In genomic region chr5:151771259-151772028, GRCh38 we compare ENCODE assay signal across 8 cellular contexts. TPM values are rescaled to one million over a fixed set of nuclear protein-coding genes. Genes with fewer than 3 reads are reported as not detected.
A peak's percentile ranks its signal among the peaks of the same experiment; 100 is the strongest.
DNase-seq lines count a peak whose midpoint lies in the region; ATAC-seq, FAIRE-seq and TF ChIP-seq lines count a peak whose summit lies in the region.

Gene G3BP1 (plus strand): TSS chr5:151771954. CDS start chr5:151786621, 14,667 bp downstream.

- DNase-seq in GM12891 (ENCODE audit: insufficient read length, low spot score) (peak; percentile 84), NCI-H1436 treated with DMSO at 0.1 percent for 48 hours (lab: John Stamatoyannopoulos, UW) (peak; percentile 100), T-cell (peak; percentile 94 to 100 (median 100)), cardiac muscle cell (ENCODE audit: low read depth in 1 of 2, low spot score in 1 of 2) (peak; percentile 100), tibial nerve (ENCODE audit: low spot score in 2 of 2) (peak; percentile 100)

- TF ChIP-seq CTCF in cardiac muscle cell (IDR thresholded peaks at IDR 0.05; ENCODE audit: low read depth, low read length) (peak; percentile 65), parathyroid adenoma (IDR thresholded peaks at IDR 0.05) (peak; percentile 86), tibial nerve (IDR thresholded peaks at IDR 0.05) (peak; percentile 48 to 79 (median 62))

- H3K9me3 ChIP-seq in cardiac muscle cell (ENCODE audit: low read depth), result no peaks in the 10 kb centered on the region
- H3K9me3 ChIP-seq in parathyroid adenoma (ENCODE audit: control insufficient read depth, low read length), result no peaks in the 10 kb centered on the region
- no peaks in the 10 kb centered on the region for H3K9me3 ChIP-seq in tibial nerve

- H3K27me3 ChIP-seq in cardiac muscle cell (no peaks in the 10 kb centered on the region), parathyroid adenoma (ENCODE audit: control insufficient read depth, insufficient read depth, low read length) (no peaks in the 10 kb centered on the region), tibial nerve (no peaks in the 10 kb centered on the region)

- peak within 1 kb of the TSS; percentile 87 for H3K9ac ChIP-seq in parathyroid adenoma

- H3K4me3 ChIP-seq in cardiac muscle cell, result peak within 1 kb of the TSS; percentile 77
- peak within 1 kb of the TSS; percentile 78 for H3K4me3 ChIP-seq in parathyroid adenoma (ENCODE audit: low read depth, low read length)
- peak within 1 kb of the TSS; percentile 66 to 83 (median 78) for H3K4me3 ChIP-seq in tibial nerve

- peaks cover 45 to 52% (median 47%) of the 10 kb centered on the region in 3 donors for H3K4me1 Mint-ChIP-seq in T-cell

- H3K27ac ChIP-seq in adipose tissue (ENCODE audit: low read depth, low read length) (peak within 1 kb of the TSS; percentile 95), cardiac muscle cell (peak within 1 kb of the TSS; percentile 91), parathyroid adenoma (peak within 1 kb of the TSS; percentile 99), tibial nerve (peak within 1 kb of the TSS; percentile 91 to 100 (median 96))

- H3K9me3 Mint-ChIP-seq in T-cell, result no peaks in the 10 kb centered on the region

- peak; percentile 98 for TF ChIP-seq POLR2A in GM12891 (IDR thresholded peaks at IDR 0.05; ENCODE audit: low read depth, low read length)
- TF ChIP-seq POLR2A in tibial nerve (IDR thresholded peaks at IDR 0.05), result peak; percentile 98

- H3K36me3 ChIP-seq in cardiac muscle cell, result no peaks in the 10 kb centered on the region
- H3K36me3 ChIP-seq in parathyroid adenoma (ENCODE audit: control insufficient read depth, insufficient read depth, low read length), result no peaks in the 10 kb centered on the region
- H3K36me3 ChIP-seq in tibial nerve, result no peaks in the 10 kb centered on the region

- CTCF ChIA-PET in T-cell (lab: Charles Lee), result interaction anchor here (0.6 to 2.0 kb wide), 12 partner anchors 9 to 1321 kb away, joined by 3 to 16 read pairs (median 3); partner anchors contain the start of genes ATOX1 (in 1 of the 2) and SLC36A1 (in 1 of the 2)

- peak within 1 kb of the TSS; percentile 99 for H2AFZ ChIP-seq in parathyroid adenoma

- WGBS in adipose tissue, 3 donors, result 0 to 1% (median 0%) methylated on average over 49 of the region's 49 CpGs
- WGBS in tibial nerve, 2 donors, result 0 to 1% methylated on average over 35 of the region's 49 CpGs

- no peaks in the 10 kb centered on the region for H3K27me3 Mint-ChIP-seq in T-cell

- H3K27ac Mint-ChIP-seq in T-cell, result peak within 1 kb of the TSS; percentile 40 to 64

- H3K4me1 ChIP-seq in cardiac muscle cell (ENCODE audit: low read depth), result peaks cover 40% of the 10 kb centered on the region
- H3K4me1 ChIP-seq in parathyroid adenoma, result peaks cover 14% of the 10 kb centered on the region
- peaks cover 0 to 41% (median 32%) of the 10 kb centered on the region in 4 donors for H3K4me1 ChIP-seq in tibial nerve

- peak; percentile 53 to 99 for TF ChIP-seq EP300 in tibial nerve (IDR thresholded peaks at IDR 0.05)

- POLR2A ChIA-PET in T-cell (lab: Charles Lee), result interaction anchor here (0.5 to 1.8 kb wide), 13 partner anchors 8 to 1811 kb away, joined by 3 to 10 read pairs (median 5); partner anchors contain the start of gene ATOX1 (in 1 of the 2)

- FAIRE-seq in GM12891 (lab: Jason Lieb, UNC), result peak; percentile 100

- H3K36me3 Mint-ChIP-seq in T-cell, result peaks cover 12% of the 10 kb centered on the region

- ATAC-seq in HG02840 (IDR thresholded peaks at IDR 0.05; ENCODE audit: low FRiP score, unreplicated experiment) (peak; percentile 86), T-cell (replicated peaks in 1 of 4) (peak; percentile 78 to 81 (median 80))

- H3K4me3 Mint-ChIP-seq in T-cell, result peak within 1 kb of the TSS in 2 of 3 donors; percentile 79 to 85

- peak within 1 kb of the TSS; percentile 77 for H3K4me2 ChIP-seq in parathyroid adenoma (ENCODE audit: low read length)

- H3K79me2 ChIP-seq in parathyroid adenoma, result peaks cover 36% of the 10 kb centered on the region

TF ChIP-seq in GM12891, 5 proteins besides CTCF, POLR2A, EP300 and RAD21:
- TF ChIP-seq POLR2AphosphoS5 (IDR thresholded peaks at IDR 0.05; ENCODE audit: low read depth, low read length), result peak; percentile 98
- TF ChIP-seq TAF1 (IDR thresholded peaks at IDR 0.05; ENCODE audit: low read depth, low read length), result peak; percentile 94
- no peak; the same call in 1 of the 2 replicates for TF ChIP-seq SPI1 (IDR thresholded peaks at IDR 0.05; ENCODE audit: low read depth, low read length)

RNA-seq across cellular contexts. Expression of gene G3BP1, which starts in this region (rescaled TPM):
- 62.8 TPM for polyA plus RNA-seq in GM12891 (2012; ENCODE audit: low read depth, missing spikeins)
- total RNA-seq in T-cell (100 to 1,000 TPM; 109 to 185 (median 170) TPM), cardiac muscle cell (66.9 and 97.0 TPM in 2 replicates), tibial nerve (10 to 100 TPM; 78.2 to 86.7 (median 84.3) TPM)
- polyA plus RNA-seq in adipose tissue (10 to 100 TPM; 12.7 to 39.6 (median 35.0) TPM), cardiac muscle cell (105 and 140 TPM in 2 replicates)

Comparison
In these comparisons a context has a peak if more than half of its experiments do, and no peak if none do; other contexts are left out.
1. Peak in every context shown above with its lines: DNase-seq, ATAC-seq, H3K4me3 ChIP-seq and H3K27ac ChIP-seq.